In genomic region chr4:34176609-34177008, GRCh38 we compare ENCODE assay signal across 33 cellular contexts.
"Had no signal": no experiment of that assay in that cellular context is flagged by ENCODE, and none has a peak within 500 bp of the region (broad histone marks: within the 10 kb centered on the region; RNA-seq: fewer than 3 reads in every experiment).

No MANE protein-coding gene starts in this region.

- H3K9me3 ChIP-seq: adrenal gland, ascending aorta, body of pancreas had no signal

- ATAC-seq: activated naive CD4-positive, alpha-beta T cell treated with anti-CD3 and anti-CD28 coated beads, Interleukin-2, amount 50 U/mL, for 72 hours; activated naive CD8-positive, alpha-beta T cell treated with anti-CD3 and anti-CD28 coated beads, Interleukin-2, amount 50 U/mL, for 24 hours; activated T-cell treated with anti-CD3 and anti-CD28 coated beads, Interleukin-2, amount 50 U/mL, for 4 hours; activated T-cell treated with anti-CD3 and anti-CD28 coated beads, Interleukin-2, amount 50 U/mL, for 72 hours; activated T-helper 17 cell treated with anti-CD3 and anti-CD28 coated beads, Interleukin-2, amount 50 U/mL, for 72 hours; body of pancreas had no signal

- FAIRE-seq: astrocyte, bronchial epithelial cell had no signal

- H3K27me3 ChIP-seq: adrenal gland, ascending aorta, body of pancreas, brain microvascular endothelial cell, breast epithelium, cardiac muscle cell had no signal

- H3K4me1 ChIP-seq: adrenal gland, ascending aorta, body of pancreas, breast epithelium had no signal

- H3K27ac ChIP-seq: adrenal gland, ascending aorta, body of pancreas, brain microvascular endothelial cell, breast epithelium, cardiac muscle cell had no signal

- DNase-seq: activated effector memory CD4-positive, alpha-beta T cell treated with anti-CD3 and anti-CD28 coated beads, Interleukin-2, amount 50 U/mL, for 16 hours; activated effector memory CD4-positive, alpha-beta T cell treated with Interleukin-2 at 50 U/mL for 16 hours; activated gamma-delta T cell; activated gamma-delta T cell treated with Interleukin-2 at 50 U/mL for 16 hours; activated naive CD4-positive, alpha-beta T cell; activated naive CD4-positive, alpha-beta T cell treated with anti-CD3 and anti-CD28 coated beads for 36 hours; activated naive CD4-positive, alpha-beta T cell treated with anti-CD3 and anti-CD28 coated beads, Interleukin-2, amount 10 ng/mL, durations not matched to agents 7 days and 5 days; activated naive CD4-positive, alpha-beta T cell treated with anti-CD3 and anti-CD28 coated beads, Interleukin-2, amount 50 U/mL, for 16 hours; activated naive CD4-positive, alpha-beta T cell treated with Interleukin-2 at 50 U/mL for 16 hours; activated naive CD8-positive, alpha-beta T cell treated with anti-CD3 and anti-CD28 coated beads for 36 hours; activated naive CD8-positive, alpha-beta T cell treated with anti-CD3 and anti-CD28 coated beads, Interleukin-2, amount 10 ng/mL, durations not matched to agents 7 days and 5 days; activated naive CD8-positive, alpha-beta T cell treated with anti-CD3 and anti-CD28 coated beads, Interleukin-2, amount 50 U/mL, for 24 hours; activated T-cell treated with anti-CD3 and anti-CD28 coated beads, Interleukin-2, amount 50 U/mL, for 24 hours; activated T-cell treated with anti-CD3 and anti-CD28 coated beads, Interleukin-2, amount 50 U/mL, for 4 hours; activated T-cell treated with anti-CD3 and anti-CD28 coated beads, Interleukin-2, amount 50 U/mL, for 48 hours; activated T-cell treated with anti-CD3 and anti-CD28 coated beads, Interleukin-2, amount 50 U/mL, for 72 hours; adrenal gland; amniotic stem cell; amygdala; anterior cingulate cortex; aorta; body of pancreas; brain microvascular endothelial cell; caudate nucleus; central memory CD4-positive, alpha-beta T cell; cerebellar nuclear complex had no signal

- H3K4me3 ChIP-seq: adrenal gland, ascending aorta, body of pancreas, breast epithelium, cardiac muscle cell had no signal

- H3K36me3 ChIP-seq: adrenal gland, ascending aorta, brain microvascular endothelial cell, breast epithelium, cardiac muscle cell had no signal
